Comparison of ENCODE assay signal across 8 cellular contexts in genomic region chr12:56126732-56127239, GRCh38. TPM values are rescaled to one million over a fixed set of nuclear protein-coding genes. Genes with fewer than 3 reads are reported as not detected.
A peak's percentile ranks its signal among the peaks of the same experiment; 100 is the strongest.
DNase-seq lines count a peak whose midpoint lies in the region; ATAC-seq and TF ChIP-seq lines count a peak whose summit lies in the region.

No MANE protein-coding gene starts in this region.

- H3K27me3 Mint-ChIP-seq in WTC11 (ENCODE audit: low read depth) (no peaks in the 10 kb centered on the region; the same call in 1 of the 2 replicates), immature natural killer cell (ENCODE audit: low read depth in 3 of 3) (peaks cover 7 to 21% (median 10%) of the 10 kb centered on the region in 3 donors)

- ATAC-seq in WTC11: no peak
- ATAC-seq in GM21447 (IDR thresholded peaks at IDR 0.05; ENCODE audit: unreplicated experiment): no peak
- ATAC-seq in HG02970 (IDR thresholded peaks at IDR 0.05; ENCODE audit: low FRiP score, unreplicated experiment): no peak

- H3K27ac Mint-ChIP-seq in WTC11 (peak overlapping the region; percentile 99), immature natural killer cell (peak overlapping the region; percentile 94 to 98 (median 97))

- H3K9me3 Mint-ChIP-seq in WTC11 (no peaks in the 10 kb centered on the region), immature natural killer cell (no peaks in the 10 kb centered on the region)

- CTCF ChIA-PET in WTC11 (lab: Charles Lee): interaction anchor here (0.5 to 4.2 kb wide), 19 partner anchors 9 to 557 kb away, joined by 3 to 22 read pairs (median 3); partner anchors contain the start of genes COQ10A, MYL6, MYL6B and ORMDL2

- H3K27ac ChIP-seq in temporal lobe (ENCODE audit: low read depth, low read length): peak overlapping the region; percentile 82

- POLR2A ChIA-PET in WTC11 (lab: Charles Lee): interaction anchor here (0.6 to 5.3 kb wide), 8 partner anchors 9 to 532 kb away, joined by 3 to 104 read pairs (median 4); partner anchors contain the start of genes MYL6, PA2G4, SMARCC2 and ZC3H10

- peak; percentile 64 for DNase-seq in SKM-1 treated with dmso at 0.1 percent for 144 hours (lab: John Stamatoyannopoulos, UW; ENCODE audit: unreplicated experiment)
- DNase-seq in SKM-1 (lab: John Stamatoyannopoulos, UW; ENCODE audit: unreplicated experiment): no peak
- no peak for DNase-seq in WTC11 (ENCODE audit: low spot score)
- DNase-seq in immature natural killer cell: no peak
- no peak for DNase-seq in AG20443 (ENCODE audit: low spot score)

- H3K36me3 Mint-ChIP-seq in WTC11 (peaks cover 22% of the 10 kb centered on the region), immature natural killer cell (peaks cover 13 to 20% (median 13%) of the 10 kb centered on the region in 3 donors)

- TF ChIP-seq CTCF in WTC11 (IDR thresholded peaks at IDR 0.05): no peak

- H3K4me1 Mint-ChIP-seq in WTC11 (peaks cover 30% of the 10 kb centered on the region), immature natural killer cell (peaks cover 51 to 61% of the 10 kb centered on the region in 2 donors)

- H3K4me3 Mint-ChIP-seq in WTC11: peak overlapping the region; percentile 98
- H3K4me3 Mint-ChIP-seq in immature natural killer cell: peak overlapping the region; percentile 50 to 99 (median 97)

TF ChIP-seq in WTC11, 78 proteins besides CTCF, POLR2A, EP300 and RAD21:
- TF ChIP-seq EMX1 (CRISPR knock-in tag; IDR thresholded peaks at IDR 0.05): 0 out of 2 replicates have a peak, but pooled peaks have one; percentile 7
- TF ChIP-seq ZNF232 (CRISPR knock-in tag; IDR thresholded peaks at IDR 0.05): no peak

RNA-seq across cellular contexts. Expression of gene ESYT1, which starts 1.3 kb away (rescaled TPM):
- total RNA-seq in WTC11 (2021) (77.7 to 80.8 TPM (median 80.1 TPM) in 3 replicates), temporal lobe (19.2 TPM)
- polyA plus RNA-seq in immature natural killer cell: 100 to 1,000 TPM; 217 to 502 (median 273) TPM

RNA-seq across cellular contexts. Expression of gene ZC3H10, which starts 8.7 kb away (rescaled TPM):
- total RNA-seq in WTC11 (2021): 11.3 to 13.6 TPM (median 13.1 TPM) in 3 replicates
- polyA plus RNA-seq in immature natural killer cell: 1 to 10 TPM in 2 of 3 donors, under 1 TPM in 1; 0.86 to 4.2 (median 1.3) TPM
- 3.9 TPM for total RNA-seq in temporal lobe

RNA-seq across cellular contexts. Expression of gene RPL41, which starts 10.4 kb away (rescaled TPM):
- 4,004 to 4,366 TPM (median 4,314 TPM) in 3 replicates for total RNA-seq in WTC11 (2021)
- 1,000 to 10,000 TPM; 2,591 to 7,233 (median 3,803) TPM for polyA plus RNA-seq in immature natural killer cell
- total RNA-seq in temporal lobe: 1,459 TPM

RNA-seq across cellular contexts. Expression of gene PA2G4, which starts 22.4 kb away (rescaled TPM):
- total RNA-seq in WTC11 (2021) (198 to 249 TPM (median 199 TPM) in 3 replicates), temporal lobe (68.8 TPM)
- polyA plus RNA-seq in immature natural killer cell: 100 to 1,000 TPM; 192 to 222 (median 214) TPM

RNA-seq across cellular contexts. Expression of gene MYL6B, which starts 25.6 kb away (rescaled TPM):
- 171 to 180 TPM (median 173 TPM) in 3 replicates for total RNA-seq in WTC11 (2021)
- polyA plus RNA-seq in immature natural killer cell: 10 to 100 TPM in 1 of 3 donors, 1 to 10 TPM in 2; 1.5 to 12.9 (median 9.3) TPM
- total RNA-seq in temporal lobe: 79.4 TPM
